ENCODE assay signal across 8 cellular contexts in genomic region chr1:109391626-109392025, GRCh38. TPM values are rescaled to one million over a fixed set of nuclear protein-coding genes. Genes with fewer than 3 reads are reported as not detected.
DNase-seq lines count a peak whose midpoint lies in the region; ATAC-seq and TF ChIP-seq lines count a peak whose summit lies in the region.

No MANE protein-coding gene starts in this region.

- H3K4me3 ChIP-seq in choroid plexus epithelial cell (ENCODE audit: low read depth, low read length): peak overlapping the region; percentile 11
- H3K4me3 ChIP-seq in subcutaneous abdominal adipose tissue (ENCODE audit: low read depth in 1 of 5, low read length in 5 of 5): peak overlapping the region; percentile 19 to 43 (median 36)
- no peak overlapping the region for H3K4me3 ChIP-seq in HAP-1

- peaks cover 19% of the 10 kb centered on the region for H3K4me1 Mint-ChIP-seq in activated CD4-positive, alpha-beta memory T cell treated with anti-CD3 and anti-CD28 coated beads, Interleukin-2, amount 10 ng/mL, durations not matched to agents 7 days and 5 days

- POLR2A ChIA-PET in activated CD4-positive, alpha-beta memory T cell treated with anti-CD3 and anti-CD28 coated beads, Interleukin-2, amount 10 ng/mL, durations not matched to agents 7 days and 5 days (lab: Charles Lee): no interaction called here

- peak overlapping the region; percentile 4 to 77 (median 39) for H3K9ac ChIP-seq in subcutaneous abdominal adipose tissue (ENCODE audit: low read length in 5 of 5)

- peak overlapping the region; percentile 99 for H3K27ac ChIP-seq in subcutaneous abdominal adipose tissue (ENCODE audit: low read depth, low read length)

- H3K4me3 Mint-ChIP-seq in activated CD4-positive, alpha-beta memory T cell treated with anti-CD3 and anti-CD28 coated beads, Interleukin-2, amount 10 ng/mL, durations not matched to agents 7 days and 5 days: no peak overlapping the region

- in situ Hi-C loops in HAP-1 (cut with MboI; ENCODE audit: low sequenced_read_pairs): no loop called here

- peaks cover 51% of the 10 kb centered on the region for H3K27me3 Mint-ChIP-seq in activated CD4-positive, alpha-beta memory T cell treated with anti-CD3 and anti-CD28 coated beads, Interleukin-2, amount 10 ng/mL, durations not matched to agents 7 days and 5 days

- H3K36me3 Mint-ChIP-seq in activated CD4-positive, alpha-beta memory T cell treated with anti-CD3 and anti-CD28 coated beads, Interleukin-2, amount 10 ng/mL, durations not matched to agents 7 days and 5 days (ENCODE audit: low read depth): peaks cover 2% of the 10 kb centered on the region

- TF ChIP-seq CTCF in choroid plexus epithelial cell (conservative IDR thresholded peaks at IDR 0.05; ENCODE audit: low read depth, low read length): no peak

- no peaks in the 10 kb centered on the region for H3K9me3 Mint-ChIP-seq in activated CD4-positive, alpha-beta memory T cell treated with anti-CD3 and anti-CD28 coated beads, Interleukin-2, amount 10 ng/mL, durations not matched to agents 7 days and 5 days

- ATAC-seq in GM19395 (IDR thresholded peaks at IDR 0.05; ENCODE audit: unreplicated experiment): peak; percentile 91
- peak; percentile 47 for ATAC-seq in HG03097 (IDR thresholded peaks at IDR 0.05; ENCODE audit: low FRiP score, unreplicated experiment)

- H3K27me3 ChIP-seq in subcutaneous abdominal adipose tissue (ENCODE audit: control insufficient read depth in 5 of 5, insufficient read depth in 4 of 5, low read length in 5 of 5) (no peaks in the 10 kb centered on the region), HAP-1 (ENCODE audit: low read depth) (no peaks in the 10 kb centered on the region)

- no peaks in the 10 kb centered on the region for H3K9me3 ChIP-seq in subcutaneous abdominal adipose tissue (ENCODE audit: control insufficient read depth in 5 of 5, low read length in 5 of 5)
- no peaks in the 10 kb centered on the region for H3K9me3 ChIP-seq in HAP-1

- no peak for DNase-seq in choroid plexus epithelial cell (ENCODE audit: low read depth)
- DNase-seq in activated CD4-positive, alpha-beta memory T cell treated with anti-CD3 and anti-CD28 coated beads, Interleukin-2, amount 10 ng/mL, durations not matched to agents 7 days and 5 days: no peak
- no peak for DNase-seq in SKM-1 treated with dmso at 0.1 percent for 144 hours (lab: John Stamatoyannopoulos, UW; ENCODE audit: unreplicated experiment)
- DNase-seq in 8988T: no peak
- no peak for DNase-seq in HAP-1 (ENCODE audit: low spot score in 2 of 2)

- H3K4me1 ChIP-seq in subcutaneous abdominal adipose tissue (ENCODE audit: control insufficient read depth in 5 of 5, insufficient read depth in 5 of 5, low read length in 5 of 5): peaks cover 15 to 83% (median 79%) of the 10 kb centered on the region in 5 donors
- H3K4me1 ChIP-seq in HAP-1: peaks cover 22% of the 10 kb centered on the region

- H3K36me3 ChIP-seq in subcutaneous abdominal adipose tissue (ENCODE audit: control insufficient read depth in 5 of 5, insufficient read depth in 5 of 5, low read length in 5 of 5) (no peaks in the 10 kb centered on the region), HAP-1 (replicated peaks) (no peaks in the 10 kb centered on the region)

- no peak overlapping the region for H3K27ac Mint-ChIP-seq in activated CD4-positive, alpha-beta memory T cell treated with anti-CD3 and anti-CD28 coated beads, Interleukin-2, amount 10 ng/mL, durations not matched to agents 7 days and 5 days

- CTCF ChIA-PET in activated CD4-positive, alpha-beta memory T cell treated with anti-CD3 and anti-CD28 coated beads, Interleukin-2, amount 10 ng/mL, durations not matched to agents 7 days and 5 days (lab: Charles Lee): interaction anchor here (2.7 kb wide), 1 partner anchor 10 kb away, joined by 9 read pairs; no protein-coding TSS in a partner anchor

RNA-seq across cellular contexts. Expression of gene SORT1, which starts 6.1 kb away (rescaled TPM):
- total RNA-seq in activated CD4-positive, alpha-beta memory T cell treated with anti-CD3 and anti-CD28 coated beads, Interleukin-2, amount 10 ng/mL, durations not matched to agents 7 days and 5 days: 1 to 10 TPM; 3.2 to 4.5 TPM

RNA-seq across cellular contexts. Expression of gene PSMA5, which starts 34.6 kb away (rescaled TPM):
- total RNA-seq in activated CD4-positive, alpha-beta memory T cell treated with anti-CD3 and anti-CD28 coated beads, Interleukin-2, amount 10 ng/mL, durations not matched to agents 7 days and 5 days: 100 to 1,000 TPM; 170 to 189 TPM
